In genomic region chr2:54635554-54636152, GRCh38 we compare ENCODE assay signal across 10 cellular contexts.
DNase-seq lines count a peak whose midpoint lies in the region; ATAC-seq and TF ChIP-seq lines count a peak whose summit lies in the region.
"Had no signal": no experiment of that assay in that cellular context is flagged by ENCODE, and none has a peak within 500 bp of the region (broad histone marks: within the 10 kb centered on the region; RNA-seq: fewer than 3 reads in every experiment).

No MANE protein-coding gene starts in this region.

- H3K9me3 ChIP-seq in right atrium auricular region (no peaks in the 10 kb centered on the region), spleen (no peaks in the 10 kb centered on the region)

- peaks cover 79% of the 10 kb centered on the region for H3K36me3 Mint-ChIP-seq in activated T-helper 17 cell treated with anti-CD3 and anti-CD28 coated beads, Interleukin-2, amount 50 U/mL, for 72 hours (ENCODE audit: low read depth)

- peak overlapping the region; percentile 76 for H3K4me3 Mint-ChIP-seq in activated T-helper 17 cell treated with anti-CD3 and anti-CD28 coated beads, Interleukin-2, amount 50 U/mL, for 72 hours

- H3K27ac ChIP-seq in right atrium auricular region: peak overlapping the region; percentile 68 to 83
- peak overlapping the region; percentile 74 to 90 (median 84) for H3K27ac ChIP-seq in spleen

- intact Hi-C loops in spleen (cut with DNase I; ENCODE audit: low total_unique reads): no loop called here

- DNase-seq in right atrium auricular region (ENCODE audit: low spot score): no peak
- no peak for DNase-seq in spleen
- DNase-seq in NCI-H2227 (lab: John Stamatoyannopoulos, UW; ENCODE audit: unreplicated experiment): no peak
- DNase-seq in NCI-H2196 (lab: John Stamatoyannopoulos, UW; ENCODE audit: unreplicated experiment): no peak
- DNase-seq: Karpas-422 had no signal

- H3K27ac Mint-ChIP-seq in activated T-helper 17 cell treated with anti-CD3 and anti-CD28 coated beads, Interleukin-2, amount 50 U/mL, for 72 hours: peak overlapping the region; percentile 90

- H3K27me3 Mint-ChIP-seq in activated T-helper 17 cell treated with anti-CD3 and anti-CD28 coated beads, Interleukin-2, amount 50 U/mL, for 72 hours: no peaks in the 10 kb centered on the region

- peaks cover 48% of the 10 kb centered on the region for H3K36me3 ChIP-seq in right atrium auricular region
- peaks cover 0 to 96% (median 47%) of the 10 kb centered on the region in 6 donors for H3K36me3 ChIP-seq in spleen

- H3K4me3 ChIP-seq in GM08714 (ENCODE audit: low read length): peak overlapping the region; percentile 19; the same call in 1 of the 2 replicates
- H3K4me3 ChIP-seq in right atrium auricular region: no peak overlapping the region
- H3K4me3 ChIP-seq in spleen: no peak overlapping the region

- no peak for TF ChIP-seq CTCF in right atrium auricular region (IDR thresholded peaks at IDR 0.05)
- TF ChIP-seq CTCF in spleen (IDR thresholded peaks at IDR 0.05 in 8 of 11, conservative IDR thresholded peaks at IDR 0.05 in 3 of 11): no peak

- no peak for ATAC-seq in activated T-helper 17 cell treated with anti-CD3 and anti-CD28 coated beads, Interleukin-2, amount 50 U/mL, for 72 hours (replicated peaks)
- ATAC-seq in GM21381 (IDR thresholded peaks at IDR 0.05; ENCODE audit: unreplicated experiment) (no peak), HG03442 (IDR thresholded peaks at IDR 0.05; ENCODE audit: unreplicated experiment) (no peak)
- ATAC-seq: HCT116 had no signal

- peaks cover 0 to 93% of the 10 kb centered on the region in 2 donors for H3K4me1 ChIP-seq in right atrium auricular region
- peaks cover 46 to 99% (median 76%) of the 10 kb centered on the region in 6 donors for H3K4me1 ChIP-seq in spleen

- peaks cover 13% of the 10 kb centered on the region for H3K4me1 Mint-ChIP-seq in activated T-helper 17 cell treated with anti-CD3 and anti-CD28 coated beads, Interleukin-2, amount 50 U/mL, for 72 hours

- no peaks in the 10 kb centered on the region for H3K9me3 Mint-ChIP-seq in activated T-helper 17 cell treated with anti-CD3 and anti-CD28 coated beads, Interleukin-2, amount 50 U/mL, for 72 hours

- TF ChIP-seq POLR2A in spleen (IDR thresholded peaks at IDR 0.05): no peak

- 54 to 64% (median 59%) methylated on average over 3 of the region's 3 CpGs for WGBS in spleen, 5 donors

- H3K27me3 ChIP-seq in right atrium auricular region (no peaks in the 10 kb centered on the region), spleen (replicated peaks in 1 of 7) (no peaks in the 10 kb centered on the region)
